ENCODE assay signal across 26 cellular contexts in genomic region chr2:97985998-97986397, GRCh38.
"Had no signal": no experiment of that assay in that cellular context is flagged by ENCODE, and none has a peak within 500 bp of the region (broad histone marks: within the 10 kb centered on the region; RNA-seq: fewer than 3 reads in every experiment).

No MANE protein-coding gene starts in this region.

- H3K4me3 ChIP-seq: coronary artery, dorsolateral prefrontal cortex, esophagus squamous epithelium, gastrocnemius medialis, heart right ventricle, left lung, lower lobe of right lung, mucosa of descending colon had no signal

- H3K27me3 Mint-ChIP-seq: naive B cell had no signal

- H3K9me3 ChIP-seq: gastrocnemius medialis had no signal

- FAIRE-seq: colon, islet of Langerhans, keratinocyte had no signal

- H3K36me3 ChIP-seq: esophagus squamous epithelium, gastrocnemius medialis, heart right ventricle, left lung, lower lobe of right lung had no signal

- H3K4me3 Mint-ChIP-seq: mesothelial cell of epicardium had no signal

- DNase-seq: dermis blood vessel endothelial cell; dorsolateral prefrontal cortex; effector CD4-positive, alpha-beta T cell; effector memory CD4-positive, alpha-beta T cell; erythroblast; esophagus squamous epithelium; foreskin melanocyte; gastrocnemius medialis; glutamatergic neuron; head of caudate nucleus; heart right ventricle; hippocampal formation; left cardiac atrium; left lung; left ventricle myocardium superior; lower lobe of right lung; mesenchymal stem cell; mucosa of descending colon; naive B cell had no signal

- H3K27me3 ChIP-seq: dorsolateral prefrontal cortex, esophagus squamous epithelium, gastrocnemius medialis, heart right ventricle, left lung had no signal

- ATAC-seq: esophagus mucosa, gastrocnemius medialis, heart right ventricle, left cardiac atrium, left lung, left ventricle myocardium superior, lower lobe of right lung, mucosa of descending colon had no signal

- H3K27ac ChIP-seq: coronary artery, dorsolateral prefrontal cortex, epithelial cell of prostate, esophagus squamous epithelium, heart right ventricle, left lung, lower lobe of right lung had no signal

- H3K27ac Mint-ChIP-seq: mesothelial cell of epicardium had no signal
